13 cellular contexts compared by ENCODE assay signal in the genomic region with DNA sequence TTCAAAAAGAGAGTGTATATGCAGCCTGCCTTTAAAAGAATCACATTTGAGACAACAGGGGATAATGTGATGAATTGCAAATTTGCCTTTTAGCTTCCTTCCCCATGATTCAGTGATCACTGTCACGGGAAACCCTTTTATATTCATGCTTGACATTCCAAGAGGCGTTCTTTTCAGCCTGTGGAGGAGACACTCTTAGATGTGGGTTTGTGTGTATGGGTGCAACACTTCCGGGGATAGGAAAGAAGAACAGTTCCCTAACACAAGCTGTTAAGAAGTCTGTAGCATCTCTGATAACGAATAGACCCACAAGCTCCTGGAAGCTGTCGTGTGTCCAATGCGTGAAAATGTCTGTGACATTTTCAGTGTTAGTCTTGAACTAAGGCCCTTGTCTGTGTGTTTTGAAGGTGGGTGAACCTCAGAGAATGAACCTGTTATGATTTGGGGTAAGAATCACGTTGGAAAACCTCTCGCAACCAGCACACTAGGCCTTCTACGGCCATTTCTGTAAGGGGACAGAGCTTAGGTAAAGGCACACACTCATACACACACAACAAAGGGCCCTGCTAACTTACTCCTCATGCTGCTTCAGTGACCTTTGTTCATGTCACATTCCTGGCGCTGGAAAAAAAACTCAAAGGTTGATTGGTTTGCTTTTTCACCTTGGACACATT.
DNase-seq lines count a peak whose midpoint lies in the region; ATAC-seq, FAIRE-seq and TF ChIP-seq lines count a peak whose summit lies in the region.
"Had no signal": no experiment of that assay in that cellular context is flagged by ENCODE, and none has a peak within 500 bp of the region (broad histone marks: within the 10 kb centered on the region; RNA-seq: fewer than 3 reads in every experiment).

No MANE protein-coding gene starts in this region.

- no peaks in the 10 kb centered on the region for H3K9me2 ChIP-seq in hepatocyte (replicated peaks; ENCODE audit: insufficient read depth)

- H3K4me3 ChIP-seq in hepatocyte (no peak overlapping the region), neuron (ENCODE audit: low read length) (peak overlapping the region; percentile 17)

- 49% methylated on average over 10 of the region's 10 CpGs for WGBS in hepatocyte (ENCODE audit: low lambda C conversion rate, missing lambda C conversion rate)

- H3K27ac Mint-ChIP-seq in natural killer cell treated with Interleukin-12 subunit alpha and Interleukin-12 subunit beta and Interleukin-15 and Interleukin-18, amount 100 ng/mL, for 72 hours: no peak overlapping the region
- H3K27ac Mint-ChIP-seq: CD4-positive, CD25-positive, alpha-beta regulatory T cell; effector memory CD8-positive, alpha-beta T cell had no signal

- TF ChIP-seq CTCF in hepatocyte (IDR thresholded peaks at IDR 0.05; ENCODE audit: poor library complexity): no peak

- no peak for FAIRE-seq in GM12891 (lab: Jason Lieb, UNC)

- DNase-seq in EL (peak; percentile 58), SK-MEL-5 (ENCODE audit: low read depth, low spot score) (peak; percentile 52), hepatocyte (ENCODE audit: low spot score) (peak; percentile 69), GM12891 (ENCODE audit: insufficient read length, low spot score) (no peak)
- DNase-seq in natural killer cell treated with Interleukin-12 subunit alpha and Interleukin-12 subunit beta and Interleukin-15 and Interleukin-18, amount 100 ng/mL, for 72 hours (ENCODE audit: low spot score): no peak
- no peak for DNase-seq in activated CD4-positive, alpha-beta T cell treated with anti-CD3 and anti-CD28 coated beads, Interleukin-2, amount 50 U/mL, for 48 hours
- DNase-seq in activated CD4-positive, CD25-positive, alpha-beta regulatory T cell (lab: John Stamatoyannopoulos, UW): no peak
- DNase-seq: CD4-positive, CD25-positive, alpha-beta regulatory T cell; effector memory CD8-positive, alpha-beta T cell; hippocampal formation; T-helper 2 cell had no signal

- H3K27me3 ChIP-seq in hepatocyte (no peaks in the 10 kb centered on the region), neuron (ENCODE audit: insufficient read depth, low read length) (no peaks in the 10 kb centered on the region)

- TF ChIP-seq POLR2A in GM12891 (IDR thresholded peaks at IDR 0.05; ENCODE audit: low read depth, low read length): no peak

- H3K36me3 ChIP-seq in hepatocyte (replicated peaks; ENCODE audit: insufficient read depth, low read depth): no peaks in the 10 kb centered on the region
- H3K36me3 ChIP-seq in neuron (ENCODE audit: insufficient read depth, low read length): no peaks in the 10 kb centered on the region

- H3K4me2 ChIP-seq in hepatocyte: no peak overlapping the region
- H3K4me2 ChIP-seq: KMS-11 had no signal

- peak overlapping the region; percentile 91 for H3K27ac ChIP-seq in hepatocyte
- H3K27ac ChIP-seq: KMS-11 had no signal

- no peak for ATAC-seq in natural killer cell treated with Interleukin-12 subunit alpha and Interleukin-12 subunit beta and Interleukin-15 and Interleukin-18, amount 100 ng/mL, for 72 hours
- ATAC-seq: effector memory CD8-positive, alpha-beta T cell had no signal

- H3K79me2 ChIP-seq in hepatocyte: no peaks in the 10 kb centered on the region

- H3K9me3 ChIP-seq in hepatocyte (ENCODE audit: low read depth) (no peaks in the 10 kb centered on the region), neuron (ENCODE audit: low read length) (no peaks in the 10 kb centered on the region)

- no peak overlapping the region for H3K4me3 Mint-ChIP-seq in natural killer cell treated with Interleukin-12 subunit alpha and Interleukin-12 subunit beta and Interleukin-15 and Interleukin-18, amount 100 ng/mL, for 72 hours
- H3K4me3 Mint-ChIP-seq: CD4-positive, CD25-positive, alpha-beta regulatory T cell; effector memory CD8-positive, alpha-beta T cell had no signal

- no peaks in the 10 kb centered on the region for H3K36me3 Mint-ChIP-seq in natural killer cell treated with Interleukin-12 subunit alpha and Interleukin-12 subunit beta and Interleukin-15 and Interleukin-18, amount 100 ng/mL, for 72 hours

- H4K20me1 ChIP-seq in hepatocyte (ENCODE audit: insufficient read depth, poor library complexity, severe bottlenecking): no peaks in the 10 kb centered on the region

- H3K4me1 ChIP-seq in hepatocyte (ENCODE audit: insufficient read depth) (peaks cover 26% of the 10 kb centered on the region), neuron (ENCODE audit: insufficient read depth, low read length) (peaks cover 43% of the 10 kb centered on the region)

- H3K27me3 Mint-ChIP-seq in natural killer cell treated with Interleukin-12 subunit alpha and Interleukin-12 subunit beta and Interleukin-15 and Interleukin-18, amount 100 ng/mL, for 72 hours: no peaks in the 10 kb centered on the region
- H3K27me3 Mint-ChIP-seq: CD4-positive, CD25-positive, alpha-beta regulatory T cell; effector memory CD8-positive, alpha-beta T cell had no signal

- H2AFZ ChIP-seq in hepatocyte (peak overlapping the region; percentile 67), neuron (ENCODE audit: low read depth, low read length) (peak overlapping the region; percentile 70)

- in situ Hi-C loops in SK-MEL-5 (cut with HindIII; ENCODE audit: low pct_unique_long_range_greater_than_20kb, low sequenced_read_pairs): no loop called here

- peaks cover 0 to 10% of the 10 kb centered on the region in 2 donors for H3K4me1 Mint-ChIP-seq in natural killer cell treated with Interleukin-12 subunit alpha and Interleukin-12 subunit beta and Interleukin-15 and Interleukin-18, amount 100 ng/mL, for 72 hours (ENCODE audit: low read depth in 2 of 2)
- H3K4me1 Mint-ChIP-seq: CD4-positive, CD25-positive, alpha-beta regulatory T cell had no signal

- no peaks in the 10 kb centered on the region for H3K9me3 Mint-ChIP-seq in natural killer cell treated with Interleukin-12 subunit alpha and Interleukin-12 subunit beta and Interleukin-15 and Interleukin-18, amount 100 ng/mL, for 72 hours
- H3K9me3 Mint-ChIP-seq: CD4-positive, CD25-positive, alpha-beta regulatory T cell; effector memory CD8-positive, alpha-beta T cell had no signal

TF ChIP-seq in GM12891, 5 proteins besides CTCF, POLR2A, EP300 and RAD21:
- TF ChIP-seq SPI1 (IDR thresholded peaks at IDR 0.05; ENCODE audit: low read depth, low read length) (no peak), PAX5 (IDR thresholded peaks at IDR 0.05; ENCODE audit: insufficient read depth, low read length, severe bottlenecking) (no peak), POU2F2 (IDR thresholded peaks at IDR 0.05; ENCODE audit: low read depth, low read length) (no peak), POLR2AphosphoS5 (IDR thresholded peaks at IDR 0.05; ENCODE audit: low read depth, low read length) (no peak), TAF1 (IDR thresholded peaks at IDR 0.05; ENCODE audit: low read depth, low read length) (no peak)

Comparison
In these comparisons a context has a peak if more than half of its experiments do, and no peak if none do; other contexts are left out.
1. DNase-seq: peak in EL (single experiment), SK-MEL-5 (single experiment) and hepatocyte (single experiment); none in natural killer cell treated with Interleukin-12 subunit alpha and Interleukin-12 subunit beta and Interleukin-15 and Interleukin-18, amount 100 ng/mL, for 72 hours (single experiment), GM12891 (single experiment), activated CD4-positive, alpha-beta T cell treated with anti-CD3 and anti-CD28 coated beads, Interleukin-2, amount 50 U/mL, for 48 hours (0 of 2) and activated CD4-positive, CD25-positive, alpha-beta regulatory T cell (0 of 4).